16 cellular contexts compared by ENCODE assay signal in the genomic region with DNA sequence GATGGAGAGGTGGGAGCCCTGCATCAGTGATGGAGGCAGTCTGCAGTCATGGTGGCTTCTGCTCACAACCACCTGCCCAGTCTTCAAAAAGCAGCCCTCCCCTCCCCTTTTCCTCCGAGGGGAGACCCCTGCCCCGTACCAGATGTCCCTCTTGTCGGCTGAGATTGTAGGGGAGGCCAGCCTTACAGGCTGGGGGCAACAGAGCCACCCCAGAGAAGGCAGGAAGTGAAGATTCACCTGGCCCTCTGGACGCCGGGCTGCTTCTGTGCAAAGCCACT. TPM values are rescaled to one million over a fixed set of nuclear protein-coding genes. Genes with fewer than 3 reads are reported as not detected.
"Had no signal": no experiment of that assay in that cellular context is flagged by ENCODE, and none has a peak within 500 bp of the region (broad histone marks: within the 10 kb centered on the region; RNA-seq: fewer than 3 reads in every experiment).

No MANE protein-coding gene starts in this region.

- DNase-seq: activated naive CD8-positive, alpha-beta T cell treated with anti-CD3 and anti-CD28 coated beads, Interleukin-2, amount 50 U/mL, for 24 hours; activated T-cell treated with anti-CD3 and anti-CD28 coated beads, Interleukin-2, amount 50 U/mL, for 4 hours; foreskin fibroblast; stimulated activated CD4-positive, alpha-beta T cell treated with anti-CD3 and anti-CD28 coated beads, Interleukin-4, amount 100 ng/mL, for 1 hour; stimulated activated CD8-positive, alpha-beta memory T cell treated with anti-CD3 and anti-CD28 coated beads, Interleukin-4, amount 100 ng/mL, for 48 hours; T1000; WERI-Rb-1 had no signal

- H3K27me3 ChIP-seq: esophagus muscularis mucosa, sigmoid colon had no signal

- H3K4me3 ChIP-seq: esophagus muscularis mucosa, sigmoid colon, thoracic aorta had no signal

- H3K27ac Mint-ChIP-seq: activated naive CD8-positive, alpha-beta T cell treated with anti-CD3 and anti-CD28 coated beads, Interleukin-2, amount 50 U/mL, for 24 hours; nephron had no signal

- H3K9me3 ChIP-seq: esophagus muscularis mucosa, sigmoid colon, thoracic aorta had no signal

- ATAC-seq: activated CD4-positive, alpha-beta T cell treated with anti-CD3 and anti-CD28 coated beads for 36 hours; activated naive CD8-positive, alpha-beta T cell treated with anti-CD3 and anti-CD28 coated beads, Interleukin-2, amount 50 U/mL, for 24 hours; activated T-cell treated with anti-CD3 and anti-CD28 coated beads, Interleukin-2, amount 50 U/mL, for 4 hours; left lobe of liver; T-cell had no signal

- H3K9me3 Mint-ChIP-seq: activated naive CD8-positive, alpha-beta T cell treated with anti-CD3 and anti-CD28 coated beads, Interleukin-2, amount 50 U/mL, for 24 hours; activated T-cell treated with anti-CD3 and anti-CD28 coated beads, Interleukin-2, amount 50 U/mL, for 4 hours; nephron; stimulated activated naive CD8-positive, alpha-beta T cell treated with anti-CD3 and anti-CD28 coated beads, Interleukin-15, amount 100 ng/mL, for 72 hours; T-cell had no signal

- H3K4me1 Mint-ChIP-seq: nephron had no signal

- H3K27me3 Mint-ChIP-seq: activated CD4-positive, alpha-beta T cell treated with anti-CD3 and anti-CD28 coated beads for 36 hours; activated naive CD8-positive, alpha-beta T cell treated with anti-CD3 and anti-CD28 coated beads, Interleukin-2, amount 50 U/mL, for 24 hours; stimulated activated naive CD8-positive, alpha-beta T cell treated with anti-CD3 and anti-CD28 coated beads, Interleukin-15, amount 100 ng/mL, for 72 hours; T-cell had no signal

- H3K4me3 Mint-ChIP-seq: activated CD4-positive, alpha-beta T cell treated with anti-CD3 and anti-CD28 coated beads for 36 hours; activated naive CD8-positive, alpha-beta T cell treated with anti-CD3 and anti-CD28 coated beads, Interleukin-2, amount 50 U/mL, for 24 hours; activated T-cell treated with anti-CD3 and anti-CD28 coated beads, Interleukin-2, amount 50 U/mL, for 4 hours; nephron; T-cell had no signal

- H3K27ac ChIP-seq: sigmoid colon, thoracic aorta, WERI-Rb-1 had no signal

RNA-seq across cellular contexts. Expression of a gene that starts 4.5 kb away (rescaled TPM):
- total RNA-seq: activated CD8-positive, alpha-beta memory T cell treated with anti-CD3 and anti-CD28 coated beads for 36 hours had no signal
